1 cellular context compared by ENCODE assay signal in the genomic region with DNA sequence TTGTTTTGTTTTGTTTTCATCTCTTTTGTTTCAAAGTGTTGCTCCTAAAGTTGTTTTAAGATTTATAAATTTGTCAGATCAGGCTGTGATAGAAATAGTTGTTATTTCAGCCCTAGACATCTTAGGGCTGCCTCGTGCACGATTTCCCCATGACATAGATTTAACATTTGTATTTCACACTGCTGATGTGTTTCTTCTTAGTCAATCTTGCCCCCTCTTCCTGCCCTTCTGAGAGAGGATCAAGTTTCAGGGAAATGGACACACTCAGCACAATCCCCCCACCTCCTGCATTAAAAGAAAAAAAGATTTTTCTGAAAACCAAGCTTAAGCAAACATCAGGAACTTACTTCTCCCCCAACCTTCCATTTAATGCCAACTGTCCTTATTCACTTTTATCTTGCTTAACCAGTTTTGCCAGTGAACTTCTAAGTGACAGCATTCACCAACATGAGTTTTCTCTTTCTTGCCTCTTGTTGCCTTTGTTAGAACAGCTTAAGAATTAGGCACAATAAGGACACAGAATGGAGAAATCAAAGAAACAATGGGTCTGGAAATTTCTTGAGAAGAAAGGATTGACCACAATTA.
TF ChIP-seq lines count a peak whose summit lies in the region.

No MANE protein-coding gene starts in this region.

TF ChIP-seq in GM23338, 12 proteins besides CTCF, POLR2A, EP300 and RAD21:
- TF ChIP-seq, protein P1, sequence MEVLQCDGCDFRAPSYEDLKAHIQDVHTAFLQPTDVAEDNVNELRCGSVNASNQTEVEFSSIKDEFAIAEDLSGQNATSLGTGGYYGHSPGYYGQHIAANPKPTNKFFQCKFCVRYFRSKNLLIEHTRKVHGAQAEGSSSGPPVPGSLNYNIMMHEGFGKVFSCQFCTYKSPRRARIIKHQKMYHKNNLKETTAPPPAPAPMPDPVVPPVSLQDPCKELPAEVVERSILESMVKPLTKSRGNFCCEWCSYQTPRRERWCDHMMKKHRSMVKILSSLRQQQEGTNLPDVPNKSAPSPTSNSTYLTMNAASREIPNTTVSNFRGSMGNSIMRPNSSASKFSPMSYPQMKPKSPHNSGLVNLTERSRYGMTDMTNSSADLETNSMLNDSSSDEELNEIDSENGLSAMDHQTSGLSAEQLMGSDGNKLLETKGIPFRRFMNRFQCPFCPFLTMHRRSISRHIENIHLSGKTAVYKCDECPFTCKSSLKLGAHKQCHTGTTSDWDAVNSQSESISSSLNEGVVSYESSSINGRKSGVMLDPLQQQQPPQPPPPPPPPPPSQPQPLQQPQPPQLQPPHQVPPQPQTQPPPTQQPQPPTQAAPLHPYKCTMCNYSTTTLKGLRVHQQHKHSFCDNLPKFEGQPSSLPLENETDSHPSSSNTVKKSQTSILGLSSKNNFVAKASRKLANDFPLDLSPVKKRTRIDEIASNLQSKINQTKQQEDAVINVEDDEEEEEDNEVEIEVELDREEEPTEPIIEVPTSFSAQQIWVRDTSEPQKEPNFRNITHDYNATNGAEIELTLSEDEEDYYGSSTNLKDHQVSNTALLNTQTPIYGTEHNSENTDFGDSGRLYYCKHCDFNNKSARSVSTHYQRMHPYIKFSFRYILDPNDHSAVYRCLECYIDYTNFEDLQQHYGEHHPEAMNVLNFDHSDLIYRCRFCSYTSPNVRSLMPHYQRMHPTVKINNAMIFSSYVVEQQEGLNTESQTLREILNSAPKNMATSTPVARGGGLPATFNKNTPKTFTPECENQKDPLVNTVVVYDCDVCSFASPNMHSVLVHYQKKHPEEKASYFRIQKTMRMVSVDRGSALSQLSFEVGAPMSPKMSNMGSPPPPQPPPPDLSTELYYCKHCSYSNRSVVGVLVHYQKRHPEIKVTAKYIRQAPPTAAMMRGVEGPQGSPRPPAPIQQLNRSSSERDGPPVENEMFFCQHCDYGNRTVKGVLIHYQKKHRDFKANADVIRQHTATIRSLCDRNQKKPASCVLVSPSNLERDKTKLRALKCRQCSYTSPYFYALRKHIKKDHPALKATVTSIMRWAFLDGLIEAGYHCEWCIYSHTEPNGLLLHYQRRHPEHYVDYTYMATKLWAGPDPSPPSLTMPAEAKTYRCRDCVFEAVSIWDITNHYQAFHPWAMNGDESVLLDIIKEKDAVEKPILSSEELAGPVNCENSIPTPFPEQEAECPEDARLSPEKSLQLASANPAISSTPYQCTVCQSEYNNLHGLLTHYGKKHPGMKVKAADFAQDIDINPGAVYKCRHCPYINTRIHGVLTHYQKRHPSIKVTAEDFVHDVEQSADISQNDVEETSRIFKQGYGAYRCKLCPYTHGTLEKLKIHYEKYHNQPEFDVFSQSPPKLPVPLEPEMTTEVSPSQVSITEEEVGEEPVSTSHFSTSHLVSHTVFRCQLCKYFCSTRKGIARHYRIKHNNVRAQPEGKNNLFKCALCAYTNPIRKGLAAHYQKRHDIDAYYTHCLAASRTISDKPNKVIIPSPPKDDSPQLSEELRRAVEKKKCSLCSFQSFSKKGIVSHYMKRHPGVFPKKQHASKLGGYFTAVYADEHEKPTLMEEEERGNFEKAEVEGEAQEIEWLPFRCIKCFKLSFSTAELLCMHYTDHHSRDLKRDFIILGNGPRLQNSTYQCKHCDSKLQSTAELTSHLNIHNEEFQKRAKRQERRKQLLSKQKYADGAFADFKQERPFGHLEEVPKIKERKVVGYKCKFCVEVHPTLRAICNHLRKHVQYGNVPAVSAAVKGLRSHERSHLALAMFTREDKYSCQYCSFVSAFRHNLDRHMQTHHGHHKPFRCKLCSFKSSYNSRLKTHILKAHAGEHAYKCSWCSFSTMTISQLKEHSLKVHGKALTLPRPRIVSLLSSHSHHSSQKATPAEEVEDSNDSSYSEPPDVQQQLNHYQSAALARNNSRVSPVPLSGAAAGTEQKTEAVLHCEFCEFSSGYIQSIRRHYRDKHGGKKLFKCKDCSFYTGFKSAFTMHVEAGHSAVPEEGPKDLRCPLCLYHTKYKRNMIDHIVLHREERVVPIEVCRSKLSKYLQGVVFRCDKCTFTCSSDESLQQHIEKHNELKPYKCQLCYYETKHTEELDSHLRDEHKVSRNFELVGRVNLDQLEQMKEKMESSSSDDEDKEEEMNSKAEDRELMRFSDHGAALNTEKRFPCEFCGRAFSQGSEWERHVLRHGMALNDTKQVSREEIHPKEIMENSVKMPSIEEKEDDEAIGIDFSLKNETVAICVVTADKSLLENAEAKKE (CRISPR knock-in tag; IDR thresholded peaks at IDR 0.05), result no peak
- TF ChIP-seq POLR2AphosphoS5 (IDR thresholded peaks at IDR 0.05; ENCODE audit: low read depth) (no peak), NANOG (IDR thresholded peaks at IDR 0.05; ENCODE audit: borderline replicate concordance) (no peak), ZNF114 (CRISPR knock-in tag; IDR thresholded peaks at IDR 0.05) (no peak), EZH2phosphoT487 (IDR thresholded peaks at IDR 0.05; ENCODE audit: unreplicated experiment) (no peak), ZNF331 (CRISPR knock-in tag; IDR thresholded peaks at IDR 0.05; ENCODE audit: low read depth) (no peak), STAT1 (IDR thresholded peaks at IDR 0.05; ENCODE audit: unreplicated experiment) (no peak), EZH2 (IDR thresholded peaks at IDR 0.05; ENCODE audit: low read depth, unreplicated experiment) (no peak), JUNB (IDR thresholded peaks at IDR 0.05; ENCODE audit: unreplicated experiment) (no peak), CREB1 (CRISPR knock-in tag; IDR thresholded peaks at IDR 0.05; ENCODE audit: low read depth) (no peak)
- TF ChIP-seq, protein P2, sequence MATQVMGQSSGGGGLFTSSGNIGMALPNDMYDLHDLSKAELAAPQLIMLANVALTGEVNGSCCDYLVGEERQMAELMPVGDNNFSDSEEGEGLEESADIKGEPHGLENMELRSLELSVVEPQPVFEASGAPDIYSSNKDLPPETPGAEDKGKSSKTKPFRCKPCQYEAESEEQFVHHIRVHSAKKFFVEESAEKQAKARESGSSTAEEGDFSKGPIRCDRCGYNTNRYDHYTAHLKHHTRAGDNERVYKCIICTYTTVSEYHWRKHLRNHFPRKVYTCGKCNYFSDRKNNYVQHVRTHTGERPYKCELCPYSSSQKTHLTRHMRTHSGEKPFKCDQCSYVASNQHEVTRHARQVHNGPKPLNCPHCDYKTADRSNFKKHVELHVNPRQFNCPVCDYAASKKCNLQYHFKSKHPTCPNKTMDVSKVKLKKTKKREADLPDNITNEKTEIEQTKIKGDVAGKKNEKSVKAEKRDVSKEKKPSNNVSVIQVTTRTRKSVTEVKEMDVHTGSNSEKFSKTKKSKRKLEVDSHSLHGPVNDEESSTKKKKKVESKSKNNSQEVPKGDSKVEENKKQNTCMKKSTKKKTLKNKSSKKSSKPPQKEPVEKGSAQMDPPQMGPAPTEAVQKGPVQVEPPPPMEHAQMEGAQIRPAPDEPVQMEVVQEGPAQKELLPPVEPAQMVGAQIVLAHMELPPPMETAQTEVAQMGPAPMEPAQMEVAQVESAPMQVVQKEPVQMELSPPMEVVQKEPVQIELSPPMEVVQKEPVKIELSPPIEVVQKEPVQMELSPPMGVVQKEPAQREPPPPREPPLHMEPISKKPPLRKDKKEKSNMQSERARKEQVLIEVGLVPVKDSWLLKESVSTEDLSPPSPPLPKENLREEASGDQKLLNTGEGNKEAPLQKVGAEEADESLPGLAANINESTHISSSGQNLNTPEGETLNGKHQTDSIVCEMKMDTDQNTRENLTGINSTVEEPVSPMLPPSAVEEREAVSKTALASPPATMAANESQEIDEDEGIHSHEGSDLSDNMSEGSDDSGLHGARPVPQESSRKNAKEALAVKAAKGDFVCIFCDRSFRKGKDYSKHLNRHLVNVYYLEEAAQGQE (IDR thresholded peaks at IDR 0.05; ENCODE audit: unreplicated experiment), result no peak
- TF ChIP-seq, protein P3, sequence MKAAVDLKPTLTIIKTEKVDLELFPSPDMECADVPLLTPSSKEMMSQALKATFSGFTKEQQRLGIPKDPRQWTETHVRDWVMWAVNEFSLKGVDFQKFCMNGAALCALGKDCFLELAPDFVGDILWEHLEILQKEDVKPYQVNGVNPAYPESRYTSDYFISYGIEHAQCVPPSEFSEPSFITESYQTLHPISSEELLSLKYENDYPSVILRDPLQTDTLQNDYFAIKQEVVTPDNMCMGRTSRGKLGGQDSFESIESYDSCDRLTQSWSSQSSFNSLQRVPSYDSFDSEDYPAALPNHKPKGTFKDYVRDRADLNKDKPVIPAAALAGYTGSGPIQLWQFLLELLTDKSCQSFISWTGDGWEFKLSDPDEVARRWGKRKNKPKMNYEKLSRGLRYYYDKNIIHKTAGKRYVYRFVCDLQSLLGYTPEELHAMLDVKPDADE (IDR thresholded peaks at IDR 0.05), result no peak
